Comparison of ENCODE assay signal across 9 cellular contexts in genomic region chr20:31967830-31968249, GRCh38. TPM values are rescaled to one million over a fixed set of nuclear protein-coding genes. Genes with fewer than 3 reads are reported as not detected.
DNase-seq lines count a peak whose midpoint lies in the region; ATAC-seq and TF ChIP-seq lines count a peak whose summit lies in the region.
"Had no signal": no experiment of that assay in that cellular context is flagged by ENCODE, and none has a peak within 500 bp of the region (broad histone marks: within the 10 kb centered on the region; RNA-seq: fewer than 3 reads in every experiment).

TSS of gene XKR7 (plus strand) at chr20:31968151. CDS start at chr20:31968176, 25 bp downstream.

- no peak for TF ChIP-seq POLR2A in GM18505 (IDR thresholded peaks at IDR 0.05; ENCODE audit: borderline replicate concordance, extremely low read depth, insufficient read depth, insufficient read length)

- H3K4me3 Mint-ChIP-seq in activated naive CD4-positive, alpha-beta T cell treated with anti-CD3 and anti-CD28 coated beads for 36 hours, result peak within 1 kb of the TSS; percentile 72

- TF ChIP-seq CTCF in GM13977 (IDR thresholded peaks at IDR 0.05; ENCODE audit: extremely low read depth, insufficient read depth, missing control alignments) (no peak), heart right ventricle (IDR thresholded peaks at IDR 0.05) (no peak)

- CTCF ChIA-PET in activated naive CD4-positive, alpha-beta T cell treated with anti-CD3 and anti-CD28 coated beads for 36 hours (lab: Charles Lee), result interaction anchor here (0.8 to 2.2 kb wide), 2 partner anchors 15 to 16 kb away, joined by 3 to 8 read pairs; partner anchors contain the start of gene PDRG1

- H3K4me1 ChIP-seq in ectodermal cell (ENCODE audit: control insufficient read depth, insufficient read depth, low read length), result peaks cover 9% of the 10 kb centered on the region
- peaks cover 0 to 10% (median 0%) of the 10 kb centered on the region in 9 donors for H3K4me1 ChIP-seq in heart right ventricle

- H3K27me3 ChIP-seq in ectodermal cell (ENCODE audit: control insufficient read depth, insufficient read depth, low read length, poor library complexity, severe bottlenecking) (peaks cover 36% of the 10 kb centered on the region), heart right ventricle (peaks cover 7 to 62% (median 52%) of the 10 kb centered on the region in 7 donors)

- H3K4me1 Mint-ChIP-seq in activated naive CD4-positive, alpha-beta T cell treated with anti-CD3 and anti-CD28 coated beads for 36 hours (ENCODE audit: low read depth), result peaks cover 7% of the 10 kb centered on the region

- no peaks in the 10 kb centered on the region for H3K36me3 Mint-ChIP-seq in activated naive CD4-positive, alpha-beta T cell treated with anti-CD3 and anti-CD28 coated beads for 36 hours (ENCODE audit: low read depth)

- WGBS in ectodermal cell, 2 experiments, result 1 to 2% methylated on average over 38 of the region's 38 CpGs
- 1 to 2% methylated on average over 16 to 38 of the region's 38 CpGs for WGBS in heart right ventricle, 2 donors

- ATAC-seq in GM18505 (IDR thresholded peaks at IDR 0.05; ENCODE audit: unreplicated experiment) (no peak), heart right ventricle (no peak)

- H3K9me3 ChIP-seq in ectodermal cell (ENCODE audit: control insufficient read depth, low read length) (no peaks in the 10 kb centered on the region), heart right ventricle (no peaks in the 10 kb centered on the region)
- H3K9me3 ChIP-seq: left lung had no signal

- peak; percentile 36 for DNase-seq in activated naive CD4-positive, alpha-beta T cell treated with anti-CD3 and anti-CD28 coated beads for 36 hours
- DNase-seq in activated naive CD4-positive, alpha-beta T cell treated with Interleukin-2 at 50 U/mL for 16 hours, result no peak
- DNase-seq in NCI-H69 (lab: John Stamatoyannopoulos, UW) (peak; percentile 94), GM13977 (ENCODE audit: low spot score) (no peak), heart right ventricle (no peak)
- DNase-seq in stimulated activated CD8-positive, alpha-beta memory T cell treated with anti-CD3 and anti-CD28 coated beads, Interleukin-12 subunit alpha, Interleukin-12 subunit beta, amount 100 ng/mL, for 4 hours (ENCODE audit: low read depth), result peak; percentile 3

- peaks cover 49% of the 10 kb centered on the region for H3K27me3 Mint-ChIP-seq in activated naive CD4-positive, alpha-beta T cell treated with anti-CD3 and anti-CD28 coated beads for 36 hours (ENCODE audit: low read depth)

- no peak within 1 kb of the TSS for H3K27ac Mint-ChIP-seq in activated naive CD4-positive, alpha-beta T cell treated with anti-CD3 and anti-CD28 coated beads for 36 hours

- H3K9me3 Mint-ChIP-seq in activated naive CD4-positive, alpha-beta T cell treated with anti-CD3 and anti-CD28 coated beads for 36 hours, result no peaks in the 10 kb centered on the region

- in situ Hi-C loops in GM13977 (cut with MboI; ENCODE audit: low pct_unique_long_range_greater_than_20kb, low sequenced_read_pairs, unreplicated experiment), result no loop called here

- H3K4me3 ChIP-seq in ectodermal cell (ENCODE audit: insufficient read depth, low read depth, low read length), result peak within 1 kb of the TSS; percentile 46
- peak within 1 kb of the TSS in 5 of 10 donors; percentile 13 to 41 (median 29) for H3K4me3 ChIP-seq in heart right ventricle

- no peak within 1 kb of the TSS for H3K27ac ChIP-seq in ectodermal cell (ENCODE audit: insufficient read depth, low read depth, low read length, poor library complexity, severe bottlenecking)
- H3K27ac ChIP-seq in heart right ventricle, result no peak within 1 kb of the TSS
- H3K27ac ChIP-seq: left lung had no signal

- intact Hi-C loops in activated naive CD4-positive, alpha-beta T cell treated with anti-CD3 and anti-CD28 coated beads for 36 hours (cut with micrococcal nuclease), result no loop called here
- intact Hi-C loops in heart right ventricle (cut with DNase I), result loop anchor here in 1 of 10 donors (10.0 kb wide), 1 partner anchor 57 kb away; no protein-coding TSS in a partner anchor

- no peaks in the 10 kb centered on the region for H3K36me3 ChIP-seq in ectodermal cell (ENCODE audit: control insufficient read depth, insufficient read depth, low read length)
- H3K36me3 ChIP-seq in heart right ventricle, result no peaks in the 10 kb centered on the region
- H3K36me3 ChIP-seq: left lung had no signal

RNA-seq across cellular contexts. Expression of gene XKR7, which starts in this region (rescaled TPM):
- total RNA-seq in activated naive CD4-positive, alpha-beta T cell treated with anti-CD3 and anti-CD28 coated beads for 36 hours, result under 1 TPM; 0.02 TPM
- polyA plus RNA-seq in ectodermal cell (2013, experiment 1 of 4), result 0.69 TPM
- polyA plus RNA-seq in ectodermal cell (2013, experiment 2 of 4), result 0.57 TPM
- polyA plus RNA-seq in ectodermal cell (2013, experiment 3 of 4), result 0.53 TPM
- 0.89 TPM for polyA plus RNA-seq in ectodermal cell (2013, experiment 4 of 4)
- not detected for total RNA-seq in heart right ventricle
- not detected for polyA plus RNA-seq in heart right ventricle

Comparison
In these comparisons a context has a peak if more than half of its experiments do, and no peak if none do; other contexts are left out.
1. Peak in DNase-seq in activated naive CD4-positive, alpha-beta T cell treated with anti-CD3 and anti-CD28 coated beads for 36 hours; RNA of the gene not detected or under 1 TPM.
2. DNase-seq: peak in NCI-H69 (single experiment) and stimulated activated CD8-positive, alpha-beta memory T cell treated with anti-CD3 and anti-CD28 coated beads, Interleukin-12 subunit alpha, Interleukin-12 subunit beta, amount 100 ng/mL, for 4 hours (single experiment); none in activated naive CD4-positive, alpha-beta T cell treated with Interleukin-2 at 50 U/mL for 16 hours (single experiment), GM13977 (single experiment) and heart right ventricle (0 of 2).